In genomic region chr2:61534926-61535325, GRCh38 we compare ENCODE assay signal across 8 cellular contexts. TPM values are rescaled to one million over a fixed set of nuclear protein-coding genes. Genes with fewer than 3 reads are reported as not detected.
DNase-seq lines count a peak whose midpoint lies in the region; ATAC-seq, FAIRE-seq and TF ChIP-seq lines count a peak whose summit lies in the region.

No MANE protein-coding gene starts in this region.

- H3K4me1 Mint-ChIP-seq in mesothelial cell of epicardium = peaks cover 47% of the 10 kb centered on the region

- no peak overlapping the region for H3K23ac ChIP-seq in neuronal stem cell (ENCODE audit: low read depth, low read length, poor library complexity)

- H3K27me3 ChIP-seq in ACC112 (ENCODE audit: insufficient read depth, low read length) = no peaks in the 10 kb centered on the region
- no peaks in the 10 kb centered on the region for H3K27me3 ChIP-seq in pancreas
- H3K27me3 ChIP-seq in neuronal stem cell (ENCODE audit: control insufficient read depth in 3 of 3, insufficient read depth in 3 of 3, low read depth in 1 of 3, low read length in 3 of 3) = no peaks in the 10 kb centered on the region

- no peak overlapping the region for H2BK5ac ChIP-seq in neuronal stem cell (ENCODE audit: low read length)

- CTCF ChIA-PET in HEK293 (lab: Yijun Ruan, JAX) = interaction anchor here (1.3 kb wide), 2 partner anchors 15 to 124 kb away, joined by 4 read pairs; no protein-coding TSS in a partner anchor

- H3K79me2 ChIP-seq in ACC112 (ENCODE audit: control insufficient read depth, insufficient read depth, low read length, unreplicated experiment) = peaks cover 82% of the 10 kb centered on the region

- H2AFZ ChIP-seq in ACC112 (ENCODE audit: low read length, unreplicated experiment) (no peak overlapping the region), neuronal stem cell (ENCODE audit: low read length) (no peak overlapping the region)

- no peak overlapping the region for H2BK120ac ChIP-seq in neuronal stem cell (ENCODE audit: low read depth, low read length)

- no peak overlapping the region for H3K18ac ChIP-seq in neuronal stem cell (ENCODE audit: low read length)

- FAIRE-seq in pancreas (lab: Jason Lieb, UNC) = no peak

- H3K4me3 Mint-ChIP-seq in mesothelial cell of epicardium = peak overlapping the region; percentile 90

- intact Hi-C loops in pancreas (cut with DNase I) = loop anchor here in 1 of 3 donors (10.0 kb wide), 1 partner anchor 60 kb away; the partner anchor contains the start of gene USP34

- no peak overlapping the region for H3K4ac ChIP-seq in neuronal stem cell (ENCODE audit: low read length)

- peak overlapping the region; percentile 93 for H3K27ac ChIP-seq in ACC112 (ENCODE audit: low read depth, low read length)
- H3K27ac ChIP-seq in HEK293 (ENCODE audit: extremely low read depth, low read depth, low read length) = no peak overlapping the region
- H3K27ac ChIP-seq in pancreas = no peak overlapping the region
- no peak overlapping the region for H3K27ac ChIP-seq in neuronal stem cell (replicated peaks; ENCODE audit: low read length)

- 37 to 38% methylated on average over 2 of the region's 2 CpGs for WGBS in pancreas, 2 donors
- WGBS in neuronal stem cell (ENCODE audit: extremely low coverage in 2 of 2, insufficient read length in 2 of 2, insufficient replicate concordance in 1 of 2), 2 donors = no CpG with 5 or more reads among the region's 2 CpGs

- H4K8ac ChIP-seq in neuronal stem cell (ENCODE audit: low read depth, low read length) = no peak overlapping the region

- DNase-seq in astrocyte of the spinal cord (ENCODE audit: low read depth, low spot score) = peak; percentile 23
- no peak for DNase-seq in mesothelial cell of epicardium (ENCODE audit: low spot score in 2 of 2, unreplicated experiment in 2 of 2)
- DNase-seq in NCI-H2029 (lab: John Stamatoyannopoulos, UW) = no peak
- no peak for DNase-seq in pancreas
- no peak for DNase-seq in neuronal stem cell (ENCODE audit: low spot score)

- no peak for ATAC-seq in pancreas
- no peak for ATAC-seq in HG03432 (IDR thresholded peaks at IDR 0.05; ENCODE audit: unreplicated experiment)

- no peaks in the 10 kb centered on the region for H3K9me3 ChIP-seq in HEK293 (ENCODE audit: control insufficient read depth, insufficient read depth, low read depth, low read length)
- H3K9me3 ChIP-seq in pancreas = no peaks in the 10 kb centered on the region
- H3K9me3 ChIP-seq in neuronal stem cell (replicated peaks in 1 of 2; ENCODE audit: control insufficient read depth in 2 of 2, insufficient read depth in 1 of 2, low read depth in 1 of 2, low read length in 2 of 2) = peaks cover 0 to 4% of the 10 kb centered on the region in 2 donors

- no peak overlapping the region for H2BK12ac ChIP-seq in neuronal stem cell (ENCODE audit: low read length)

- POLR2A ChIA-PET in HEK293 (lab: Yijun Ruan, JAX) = interaction anchor here (0.6 kb wide), 2 partner anchors 117 to 440 kb away, joined by 3 read pairs; no protein-coding TSS in a partner anchor

- H3K36me3 ChIP-seq in ACC112 (ENCODE audit: insufficient read depth, low read length) (peaks cover 20% of the 10 kb centered on the region), HEK293 (ENCODE audit: control insufficient read depth in 2 of 2, insufficient read depth in 1 of 2, low read length in 2 of 2) (peaks cover 9 to 14% of the 10 kb centered on the region in 2 experiments), pancreas (no peaks in the 10 kb centered on the region), neuronal stem cell (replicated peaks in 1 of 2; ENCODE audit: control insufficient read depth in 2 of 2, insufficient read depth in 2 of 2, low read length in 2 of 2) (peaks cover 0 to 48% of the 10 kb centered on the region in 2 donors)

- H3K9me3 Mint-ChIP-seq in mesothelial cell of epicardium = no peaks in the 10 kb centered on the region

- no peak overlapping the region for H2AK5ac ChIP-seq in neuronal stem cell (ENCODE audit: low read depth, low read length)

- no peak overlapping the region for H3K14ac ChIP-seq in neuronal stem cell (ENCODE audit: low read length)

- H3K4me1 ChIP-seq in ACC112 (ENCODE audit: control insufficient read depth, insufficient read depth, low read length, unreplicated experiment) (peaks cover 39% of the 10 kb centered on the region), HEK293 (ENCODE audit: control insufficient read depth, insufficient read depth, low read length) (peaks cover 25% of the 10 kb centered on the region), pancreas (peaks cover 17 to 43% (median 30%) of the 10 kb centered on the region in 3 donors), neuronal stem cell (ENCODE audit: control insufficient read depth in 2 of 2, insufficient read depth in 1 of 2, low read depth in 1 of 2, low read length in 2 of 2) (peaks cover 7 to 8% of the 10 kb centered on the region in 2 donors)

- TF ChIP-seq CTCF in HEK293 (tag by site-specific recombination; IDR thresholded peaks at IDR 0.05) (no peak), astrocyte of the spinal cord (IDR thresholded peaks at IDR 0.05; ENCODE audit: low read depth, low read length) (no peak), mesothelial cell of epicardium (IDR thresholded peaks at IDR 0.05; ENCODE audit: unreplicated experiment) (no peak), pancreas (IDR thresholded peaks at IDR 0.05) (no peak)

- no peak overlapping the region for H4K91ac ChIP-seq in neuronal stem cell (ENCODE audit: low read depth, low read length, poor library complexity)

- H3K4me3 ChIP-seq in ACC112 (ENCODE audit: low read depth, low read length) (peak overlapping the region; percentile 92), HEK293 (ENCODE audit: low read depth, low read length) (peak overlapping the region; percentile 88), astrocyte of the spinal cord (ENCODE audit: low read depth, low read length) (peak overlapping the region; percentile 98), pancreas (peak overlapping the region in 1 of 4 donors; percentile 65), neuronal stem cell (ENCODE audit: low read length in 2 of 2) (peak overlapping the region in 1 of 2 donors; percentile 68)

- in situ Hi-C loops in astrocyte of the spinal cord (cut with HindIII; ENCODE audit: low sequenced_read_pairs) = no loop called here

- no peak overlapping the region for H3K4me2 ChIP-seq in neuronal stem cell (ENCODE audit: insufficient read depth, low read length, poor library complexity, severe bottlenecking)

- H2BK15ac ChIP-seq in neuronal stem cell (ENCODE audit: low read length) = no peak overlapping the region

- no peaks in the 10 kb centered on the region for H3K27me3 Mint-ChIP-seq in mesothelial cell of epicardium (ENCODE audit: low read depth)

- peaks cover 5% of the 10 kb centered on the region for H3K36me3 Mint-ChIP-seq in mesothelial cell of epicardium

- H3K9ac ChIP-seq in neuronal stem cell (ENCODE audit: low read depth, low read length, poor library complexity) = no peak overlapping the region

- peak overlapping the region; percentile 97 for H3K27ac Mint-ChIP-seq in mesothelial cell of epicardium

- no peaks in the 10 kb centered on the region for H3K79me1 ChIP-seq in neuronal stem cell (ENCODE audit: low read depth, low read length)

TF ChIP-seq in HEK293, 187 proteins besides CTCF, POLR2A, EP300 and RAD21 (continues in another document):
- no peak for TF ChIP-seq GLIS1 (tag by site-specific recombination; IDR thresholded peaks at IDR 0.05)
- no peak for TF ChIP-seq ZNF768 (tag by site-specific recombination; IDR thresholded peaks at IDR 0.05)
- no peak for TF ChIP-seq ZNF626 (tag by site-specific recombination; IDR thresholded peaks at IDR 0.05)
- TF ChIP-seq ZBTB11 (tag by site-specific recombination; conservative IDR thresholded peaks at IDR 0.05; ENCODE audit: low read depth) = no peak
- no peak for TF ChIP-seq SP3 (tag by site-specific recombination; IDR thresholded peaks at IDR 0.05)
- no peak for TF ChIP-seq ZNF596 (tag by site-specific recombination; IDR thresholded peaks at IDR 0.05)
- TF ChIP-seq, protein P1, sequence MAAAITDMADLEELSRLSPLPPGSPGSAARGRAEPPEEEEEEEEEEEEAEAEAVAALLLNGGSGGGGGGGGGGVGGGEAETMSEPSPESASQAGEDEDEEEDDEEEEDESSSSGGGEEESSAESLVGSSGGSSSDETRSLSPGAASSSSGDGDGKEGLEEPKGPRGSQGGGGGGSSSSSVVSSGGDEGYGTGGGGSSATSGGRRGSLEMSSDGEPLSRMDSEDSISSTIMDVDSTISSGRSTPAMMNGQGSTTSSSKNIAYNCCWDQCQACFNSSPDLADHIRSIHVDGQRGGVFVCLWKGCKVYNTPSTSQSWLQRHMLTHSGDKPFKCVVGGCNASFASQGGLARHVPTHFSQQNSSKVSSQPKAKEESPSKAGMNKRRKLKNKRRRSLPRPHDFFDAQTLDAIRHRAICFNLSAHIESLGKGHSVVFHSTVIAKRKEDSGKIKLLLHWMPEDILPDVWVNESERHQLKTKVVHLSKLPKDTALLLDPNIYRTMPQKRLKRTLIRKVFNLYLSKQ (tag by site-specific recombination; IDR thresholded peaks at IDR 0.05; ENCODE audit: borderline replicate concordance) = no peak
- TF ChIP-seq SP7 (tag by site-specific recombination; IDR thresholded peaks at IDR 0.05) = no peak
- TF ChIP-seq ZFP37 (tag by site-specific recombination; IDR thresholded peaks at IDR 0.05) = no peak

RNA-seq across cellular contexts. Expression of gene XPO1, which starts 3.2 kb away (rescaled TPM):
- total RNA-seq in mesothelial cell of epicardium (197 to 219 TPM (median 214 TPM) in 3 replicates), pancreas (10 to 100 TPM; 22.7 to 71.3 (median 38.0) TPM)
- polyA plus RNA-seq in pancreas = 10 to 100 TPM; 39.4 to 55.1 TPM
- 114 TPM for polyA plus RNA-seq in neuronal stem cell (2013, experiment 1 of 2)
- polyA plus RNA-seq in neuronal stem cell (2013, experiment 2 of 2) = 118 TPM
